Comparison of ENCODE assay signal across 2 cellular contexts in genomic region chr14:75042040-75042439, GRCh38.
TF ChIP-seq lines count a peak whose summit lies in the region.

No MANE protein-coding gene starts in this region.

TF ChIP-seq in A549, 52 proteins besides CTCF, POLR2A, EP300 and RAD21:
- TF ChIP-seq MAX (IDR thresholded peaks at IDR 0.05) (no peak), MAFK (IDR thresholded peaks at IDR 0.05; ENCODE audit: partially characterized antibody) (peak; percentile 95)

TF ChIP-seq in IMR-90, 13 proteins besides CTCF, POLR2A, EP300 and RAD21:
- TF ChIP-seq MAZ (IDR thresholded peaks at IDR 0.05; ENCODE audit: borderline replicate concordance, low read depth, low read length), result no peak
- no peak for TF ChIP-seq USF2 (IDR thresholded peaks at IDR 0.05; ENCODE audit: low read depth, low read length)
- TF ChIP-seq BHLHE40 (IDR thresholded peaks at IDR 0.05; ENCODE audit: low read depth, low read length), result no peak
- TF ChIP-seq MXI1 (IDR thresholded peaks at IDR 0.05; ENCODE audit: borderline replicate concordance, low read depth, low read length), result no peak
- TF ChIP-seq MAFK (IDR thresholded peaks at IDR 0.05; ENCODE audit: low read depth, low read length), result peak; percentile 73
- TF ChIP-seq RCOR1 (IDR thresholded peaks at IDR 0.05; ENCODE audit: insufficient replicate concordance, low read length), result no peak
